ENCODE assay signal across 17 cellular contexts in the genomic region with DNA sequence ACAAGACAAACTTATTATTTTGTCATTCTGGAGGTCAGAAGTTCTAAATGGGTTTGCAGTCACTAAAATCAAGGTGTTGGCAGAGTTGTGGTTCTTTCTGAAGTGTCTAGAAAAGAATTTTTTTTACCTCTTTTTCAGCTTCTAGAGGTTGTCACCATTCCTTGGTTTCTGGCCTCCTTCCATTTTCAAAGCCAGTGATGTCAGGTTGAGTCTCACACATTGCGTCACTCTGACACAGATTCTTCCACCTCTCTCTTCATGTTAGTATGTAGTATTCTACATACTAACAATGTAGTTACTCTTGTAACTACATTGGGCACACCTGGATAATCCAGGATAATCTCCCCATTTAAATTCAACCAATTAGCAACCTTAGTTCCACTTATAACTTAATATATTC.
A peak's percentile ranks its signal among the peaks of the same experiment; 100 is the strongest.
DNase-seq lines count a peak whose midpoint lies in the region; ATAC-seq, FAIRE-seq and TF ChIP-seq lines count a peak whose summit lies in the region.
"Had no signal": no experiment of that assay in that cellular context is flagged by ENCODE, and none has a peak within 500 bp of the region (broad histone marks: within the 10 kb centered on the region; RNA-seq: fewer than 3 reads in every experiment).

No MANE protein-coding gene starts in this region.

- H4K91ac ChIP-seq in IMR-90 (ENCODE audit: insufficient read depth, low read depth, low read length) = no peak overlapping the region

- no peaks in the 10 kb centered on the region for H3K9me3 Mint-ChIP-seq in CD8-positive, alpha-beta memory T cell
- H3K9me3 Mint-ChIP-seq: CD4-positive, CD25-positive, alpha-beta regulatory T cell had no signal

- no peaks in the 10 kb centered on the region for H3K4me1 Mint-ChIP-seq in CD8-positive, alpha-beta memory T cell

- no peak for TF ChIP-seq POLR2A in IMR-90 (IDR thresholded peaks at IDR 0.05; ENCODE audit: low read depth, low read length)

- H3K36me3 ChIP-seq in IMR-90 (ENCODE audit: control insufficient read depth, insufficient read depth, low read length) (no peaks in the 10 kb centered on the region), bronchial epithelial cell (ENCODE audit: control insufficient read depth, insufficient read depth, low read length) (no peaks in the 10 kb centered on the region)
- H3K36me3 ChIP-seq in CD8-positive, alpha-beta memory T cell (ENCODE audit: insufficient read depth, low read length) = no peaks in the 10 kb centered on the region

- TF ChIP-seq RAD21 in IMR-90 (IDR thresholded peaks at IDR 0.05; ENCODE audit: low read length) = no peak

- no peak overlapping the region for H2AFZ ChIP-seq in IMR-90 (replicated peaks; ENCODE audit: low read length, poor library complexity)

- no peak overlapping the region for H2BK5ac ChIP-seq in IMR-90 (ENCODE audit: low read depth, low read length, poor library complexity, severe bottlenecking)

- H2BK15ac ChIP-seq in IMR-90 (ENCODE audit: low read depth, low read length) = no peak overlapping the region

- no peak for ATAC-seq in IMR-90 (ENCODE audit: low read depth)
- ATAC-seq: K562 had no signal

- H3K36me3 Mint-ChIP-seq in CD8-positive, alpha-beta memory T cell = peaks cover 0 to 45% (median 26%) of the 10 kb centered on the region in 3 donors

- H3K4me1 ChIP-seq in IMR-90 (ENCODE audit: control insufficient read depth, insufficient read depth, low read length) = peaks cover 3% of the 10 kb centered on the region; the same call in 1 of the 2 replicates
- H3K4me1 ChIP-seq in CD8-positive, alpha-beta memory T cell (ENCODE audit: insufficient read depth, low read length) = no peaks in the 10 kb centered on the region

- H3K4me2 ChIP-seq in IMR-90 (ENCODE audit: low read depth, low read length) = no peak overlapping the region

- no peak for TF ChIP-seq CTCF in IMR-90 (conservative IDR thresholded peaks at IDR 0.05; ENCODE audit: low read depth, low read length)
- TF ChIP-seq CTCF in bronchial epithelial cell (IDR thresholded peaks at IDR 0.05; ENCODE audit: insufficient read depth, low read length, severe bottlenecking) = no peak
- no peak for TF ChIP-seq CTCF in foreskin fibroblast (IDR thresholded peaks at IDR 0.05; ENCODE audit: low read depth, low read length)

- no peaks in the 10 kb centered on the region for H3K27me3 Mint-ChIP-seq in CD8-positive, alpha-beta memory T cell
- H3K27me3 Mint-ChIP-seq: CD4-positive, CD25-positive, alpha-beta regulatory T cell had no signal

- no peaks in the 10 kb centered on the region for H4K20me1 ChIP-seq in IMR-90 (ENCODE audit: insufficient read depth, low read length)
- H4K20me1 ChIP-seq: BLaER1 treated with 17β-estradiol and CSF1 and Interleukin-3, amounts not matched to agents 10 nM and 100 nM had no signal

- H3K56ac ChIP-seq in IMR-90 (ENCODE audit: extremely low read depth, insufficient read depth, low read length) = no peak overlapping the region

- no peak overlapping the region for H3K4me3 Mint-ChIP-seq in CD8-positive, alpha-beta memory T cell
- H3K4me3 Mint-ChIP-seq: CD4-positive, CD25-positive, alpha-beta regulatory T cell had no signal

- H3K14ac ChIP-seq in IMR-90 (replicated peaks; ENCODE audit: low read depth, low read length) = no peak overlapping the region

- H2AK9ac ChIP-seq in IMR-90 (replicated peaks; ENCODE audit: low read depth, low read length, poor library complexity) = no peak overlapping the region

- H2BK20ac ChIP-seq in IMR-90 (ENCODE audit: low read depth, low read length) = no peak overlapping the region

- no peak overlapping the region for H3K23ac ChIP-seq in IMR-90 (ENCODE audit: low read depth, low read length)

- no CpG with 5 or more reads among the region's 1 CpG for WGBS in IMR-90 (ENCODE audit: extremely low coverage in 2 of 2, insufficient read length in 1 of 2), 2 experiments

- no peak overlapping the region for H3K18ac ChIP-seq in IMR-90 (ENCODE audit: low read depth, low read length)

- FAIRE-seq in bronchial epithelial cell (lab: Jason Lieb, UNC) = no peak
- FAIRE-seq: H54, K562 had no signal

- CTCF ChIA-PET in IMR-90 (lab: Yijun Ruan, JAX) = no interaction called here
- CTCF ChIA-PET in CD8-positive, alpha-beta memory T cell (lab: Charles Lee) = no interaction called here

- H2AK5ac ChIP-seq in IMR-90 (ENCODE audit: low read depth, low read length) = no peak overlapping the region

- POLR2A ChIA-PET in IMR-90 (lab: Charles Lee; ENCODE audit: unreplicated experiment) = no interaction called here
- POLR2A ChIA-PET in CD8-positive, alpha-beta memory T cell (lab: Charles Lee) = no interaction called here

- H3K27me3 ChIP-seq in IMR-90 (ENCODE audit: control insufficient read depth, insufficient read depth, low read length) (no peaks in the 10 kb centered on the region), bronchial epithelial cell (ENCODE audit: control insufficient read depth, insufficient read depth, low read length) (no peaks in the 10 kb centered on the region)
- no peaks in the 10 kb centered on the region for H3K27me3 ChIP-seq in CD8-positive, alpha-beta memory T cell (ENCODE audit: insufficient read depth, low read length, poor library complexity, severe bottlenecking)
- H3K27me3 ChIP-seq: BLaER1 treated with 17β-estradiol and CSF1 and Interleukin-3, amounts not matched to agents 10 nM and 100 nM had no signal

- no peak overlapping the region for H4K5ac ChIP-seq in IMR-90 (ENCODE audit: low read depth, low read length)

- no peaks in the 10 kb centered on the region for H3K79me1 ChIP-seq in IMR-90 (ENCODE audit: low read depth in 1 of 2, low read length in 2 of 2)

- H3K27ac ChIP-seq in IMR-90 (ENCODE audit: insufficient read depth, low read length) = no peak overlapping the region
- H3K27ac ChIP-seq in CD8-positive, alpha-beta memory T cell (ENCODE audit: low read depth, low read length) = no peak overlapping the region
- H3K27ac ChIP-seq: BLaER1 treated with 17β-estradiol and CSF1 and Interleukin-3, amounts not matched to agents 10 nM and 100 nM; HL-60 had no signal

- dilution Hi-C loops in IMR-90 (cut with HindIII; ENCODE audit: low sequenced_read_pairs, unreplicated experiment) = no loop called here

- DNase-seq in ELR (ENCODE audit: low read depth) = peak; percentile 37
- DNase-seq in IMR-90 = no peak
- DNase-seq in bronchial epithelial cell (ENCODE audit: low read depth) = peak; percentile 16
- peak; percentile 25 to 56 for DNase-seq in foreskin fibroblast
- no peak for DNase-seq in inferior parietal cortex (ENCODE audit: extremely low spot score)
- no peak for DNase-seq in Kasumi-1 (lab: John Stamatoyannopoulos, UW)
- DNase-seq in CD8-positive, alpha-beta memory T cell = no peak
- DNase-seq: ACHN; Calu3; CD4-positive, CD25-positive, alpha-beta regulatory T cell; DMS 273 treated with DMSO at 0.1 percent for 48 hours; DMS79 treated with DMSO at 0.1 percent for 48 hours; GF-D8 had no signal

- no TSS peak for BruUV-seq in IMR-90 (replicated peaks; lab: Mats Ljungman, UMichigan)

- H3K9me3 ChIP-seq in IMR-90 (ENCODE audit: control insufficient read depth, insufficient read depth, low read length) = no peaks in the 10 kb centered on the region
- no peaks in the 10 kb centered on the region for H3K9me3 ChIP-seq in CD8-positive, alpha-beta memory T cell (ENCODE audit: low read length)
- H3K9me3 ChIP-seq: BLaER1 treated with 17β-estradiol and CSF1 and Interleukin-3, amounts not matched to agents 10 nM and 100 nM had no signal

- H3K27ac Mint-ChIP-seq in CD8-positive, alpha-beta memory T cell = no peak overlapping the region

- no peak overlapping the region for H3K9ac ChIP-seq in IMR-90 (ENCODE audit: low read depth, low read length)
- H3K9ac ChIP-seq: BLaER1 treated with 17β-estradiol and CSF1 and Interleukin-3, amounts not matched to agents 10 nM and 100 nM had no signal

- intact Hi-C loops in IMR-90 (cut with micrococcal nuclease) = no loop called here

- in situ Hi-C loops in IMR-90 (cut with MboI; ENCODE audit: low sequenced_read_pairs) = loop anchor here (25.0 kb wide), 1 partner anchor 1127 kb away; no protein-coding TSS in a partner anchor

- no peak overlapping the region for H2BK120ac ChIP-seq in IMR-90 (ENCODE audit: low read depth, low read length)

- H3K4ac ChIP-seq in IMR-90 (ENCODE audit: low read depth, low read length) = no peak overlapping the region

- H4K8ac ChIP-seq in IMR-90 (ENCODE audit: low read depth in 2 of 2, low read length in 2 of 2) = no peak overlapping the region

- no peak overlapping the region for H3K4me3 ChIP-seq in IMR-90 (ENCODE audit: insufficient read depth, low read depth, low read length)
- no peak overlapping the region for H3K4me3 ChIP-seq in bronchial epithelial cell (ENCODE audit: low read depth, low read length)
- H3K4me3 ChIP-seq in foreskin fibroblast (ENCODE audit: low read depth in 1 of 2, low read length in 2 of 2) = no peak overlapping the region
- H3K4me3 ChIP-seq in CD8-positive, alpha-beta memory T cell (ENCODE audit: low read length) = no peak overlapping the region
- H3K4me3 ChIP-seq: BLaER1 treated with 17β-estradiol and CSF1 and Interleukin-3, amounts not matched to agents 10 nM and 100 nM; K562 had no signal

- peaks cover 7% of the 10 kb centered on the region; the same call in 1 of the 2 replicates for H3K9me1 ChIP-seq in IMR-90 (ENCODE audit: insufficient read depth, low read length)

TF ChIP-seq in IMR-90, 13 proteins besides CTCF, POLR2A, EP300 and RAD21:
- TF ChIP-seq MAZ (IDR thresholded peaks at IDR 0.05; ENCODE audit: borderline replicate concordance, low read depth, low read length) = no peak
- peak; percentile 71 for TF ChIP-seq CEBPB (IDR thresholded peaks at IDR 0.05; ENCODE audit: low read depth, low read length)

Comparison
In these comparisons a context has a peak if more than half of its experiments do, and no peak if none do; other contexts are left out.
1. DNase-seq: peak in ELR (single experiment), bronchial epithelial cell (single experiment) and foreskin fibroblast (2 of 2); none in IMR-90 (single experiment), inferior parietal cortex (single experiment), Kasumi-1 (0 of 2) and CD8-positive, alpha-beta memory T cell (0 of 5).